Comparison of ENCODE assay signal across 1 cellular context in the genomic region with DNA sequence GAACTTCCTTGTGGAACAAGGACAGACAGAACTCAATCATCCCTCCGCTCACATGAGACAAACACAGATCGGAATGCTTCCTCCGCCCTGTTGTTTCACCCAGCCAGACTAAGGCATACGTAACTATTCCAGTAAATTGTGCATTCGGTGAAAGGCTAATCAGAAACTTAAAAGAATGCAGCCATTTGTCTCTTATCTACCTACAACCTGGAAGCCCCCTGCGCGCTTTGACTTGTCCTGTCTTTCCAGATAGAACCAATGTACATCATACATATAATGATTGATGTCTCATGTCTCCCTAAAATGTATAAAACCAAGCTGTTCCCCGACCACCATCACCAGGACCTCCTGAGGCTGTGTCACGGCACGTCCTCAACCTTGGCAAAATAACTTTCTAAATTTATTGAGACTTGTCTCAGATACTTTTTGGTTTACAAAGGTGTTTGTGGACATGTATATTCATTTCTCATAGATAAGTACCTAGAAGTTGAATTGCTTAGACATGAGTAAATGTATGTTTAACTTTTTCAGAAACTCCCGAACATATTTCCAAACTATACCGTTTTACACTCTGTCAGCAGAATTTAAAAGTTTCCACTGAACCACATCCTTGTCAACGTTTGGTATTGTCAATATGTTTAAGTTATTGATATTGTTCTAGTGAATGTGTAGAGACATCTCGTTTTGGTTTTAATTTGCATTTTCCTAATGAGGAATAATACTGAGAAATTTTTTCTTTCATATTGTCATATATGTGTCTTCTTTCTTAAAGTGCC.
TF ChIP-seq lines count a peak whose summit lies in the region.

No MANE protein-coding gene starts in this region.

TF ChIP-seq in HCT116, 20 proteins besides CTCF, POLR2A, EP300 and RAD21 (continued from another document):
- TF ChIP-seq CBX3 (IDR thresholded peaks at IDR 0.05; ENCODE audit: low read depth) (no peak), JUND (IDR thresholded peaks at IDR 0.05) (no peak), ZFX (IDR thresholded peaks at IDR 0.05) (no peak), YY1 (IDR thresholded peaks at IDR 0.05; ENCODE audit: extremely low read depth, insufficient replicate concordance, low read depth, low read length) (no peak), ZBTB33 (IDR thresholded peaks at IDR 0.05; ENCODE audit: extremely low read depth, insufficient replicate concordance, low read length) (no peak)
